In genomic region chr1:201466492-201466891, GRCh38 we compare ENCODE assay signal across 11 cellular contexts. TPM values are rescaled to one million over a fixed set of nuclear protein-coding genes. Genes with fewer than 3 reads are reported as not detected.
DNase-seq lines count a peak whose midpoint lies in the region; ATAC-seq and TF ChIP-seq lines count a peak whose summit lies in the region.
"Had no signal": no experiment of that assay in that cellular context is flagged by ENCODE, and none has a peak within 500 bp of the region (broad histone marks: within the 10 kb centered on the region; RNA-seq: fewer than 3 reads in every experiment).

No MANE protein-coding gene starts in this region.

- DNase-seq in GM03348 (ENCODE audit: low spot score), result peak; percentile 52
- peak; percentile 70 for DNase-seq in adipocyte (ENCODE audit: low read depth)
- DNase-seq in skeletal muscle cell (ENCODE audit: low read depth), result no peak
- no peak for DNase-seq in inferior parietal cortex (ENCODE audit: extremely low spot score)
- DNase-seq in H4 (ENCODE audit: low spot score), result no peak
- no peak for DNase-seq in mesendoderm
- DNase-seq in Kasumi-1 (lab: John Stamatoyannopoulos, UW), result no peak
- DNase-seq: activated CD4-positive, alpha-beta T cell treated with anti-CD3 and anti-CD28 coated beads for 1 hour; body of pancreas had no signal

- H3K79me1 ChIP-seq in mesendoderm (ENCODE audit: low read length), result no peaks in the 10 kb centered on the region

- H3K27me3 ChIP-seq in adipocyte (replicated peaks; ENCODE audit: control insufficient read depth, insufficient read depth, low read length) (no peaks in the 10 kb centered on the region), gastroesophageal sphincter (no peaks in the 10 kb centered on the region), mesendoderm (ENCODE audit: insufficient read depth, low read length, poor library complexity) (peaks cover 8% of the 10 kb centered on the region)
- H3K27me3 ChIP-seq: body of pancreas had no signal

- H3K36me3 ChIP-seq in adipocyte (ENCODE audit: control insufficient read depth, insufficient read depth, low read length, severe bottlenecking) (peaks cover 24% of the 10 kb centered on the region), gastroesophageal sphincter (peaks cover 0 to 22% of the 10 kb centered on the region in 2 donors), mesendoderm (ENCODE audit: control insufficient read depth, insufficient read depth, low read length) (no peaks in the 10 kb centered on the region)

- H2AK5ac ChIP-seq in mesendoderm (ENCODE audit: low read length), result no peak overlapping the region

- H3K4me3 ChIP-seq in adipocyte (ENCODE audit: low read length), result peak overlapping the region; percentile 97
- H3K4me3 ChIP-seq in gastroesophageal sphincter, result peak overlapping the region; percentile 86 to 96
- H3K4me3 ChIP-seq in skeletal muscle cell (ENCODE audit: low read depth, low read length), result peak overlapping the region; percentile 91
- H3K4me3 ChIP-seq in mesendoderm (ENCODE audit: low read length), result no peak overlapping the region
- H3K4me3 ChIP-seq: body of pancreas had no signal

- H3K79me2 ChIP-seq in mesendoderm (ENCODE audit: control insufficient read depth, insufficient read depth, low read length), result no peaks in the 10 kb centered on the region

- H3K23ac ChIP-seq in mesendoderm (ENCODE audit: low read length), result no peak overlapping the region

- no peak for TF ChIP-seq EP300 in gastroesophageal sphincter (IDR thresholded peaks at IDR 0.05)

- no peaks in the 10 kb centered on the region for H3K9me3 ChIP-seq in adipocyte (ENCODE audit: control insufficient read depth, low read length)
- H3K9me3 ChIP-seq in gastroesophageal sphincter, result no peaks in the 10 kb centered on the region
- H3K9me3 ChIP-seq: body of pancreas had no signal

- no peak overlapping the region for H4K8ac ChIP-seq in mesendoderm (ENCODE audit: low read depth, low read length)

- ATAC-seq in gastroesophageal sphincter, result no peak
- ATAC-seq: body of pancreas had no signal

- no peak for TF ChIP-seq CTCF in gastroesophageal sphincter (IDR thresholded peaks at IDR 0.05)

- H3K18ac ChIP-seq in mesendoderm (ENCODE audit: low read length), result no peak overlapping the region

- no peak overlapping the region for H3K56ac ChIP-seq in mesendoderm (ENCODE audit: low read length)

- 20 to 58% methylated on average over 1 to 2 of the region's 3 CpGs for WGBS in gastroesophageal sphincter (ENCODE audit: low coverage in 1 of 2), 2 donors
- WGBS in mesendoderm (ENCODE audit: extremely low coverage, insufficient coverage, low lambda C conversion rate), result no CpG with 5 or more reads among the region's 3 CpGs

- no peak overlapping the region for H3K4ac ChIP-seq in mesendoderm (ENCODE audit: low read depth, low read length)

- peaks cover 57% of the 10 kb centered on the region for H3K4me1 ChIP-seq in adipocyte (ENCODE audit: control insufficient read depth, insufficient read depth, low read length)
- H3K4me1 ChIP-seq in gastroesophageal sphincter, result peaks cover 2 to 72% (median 23%) of the 10 kb centered on the region in 3 donors
- H3K4me1 ChIP-seq in mesendoderm (ENCODE audit: control insufficient read depth, low read depth, low read length), result peaks cover 3% of the 10 kb centered on the region

- H2BK15ac ChIP-seq in mesendoderm (replicated peaks; ENCODE audit: low read depth), result no peak overlapping the region

- TF ChIP-seq POLR2A in gastroesophageal sphincter (IDR thresholded peaks at IDR 0.05), result no peak

- H4K5ac ChIP-seq in mesendoderm (ENCODE audit: low read length), result no peak overlapping the region

- no peak overlapping the region for H2BK5ac ChIP-seq in mesendoderm (ENCODE audit: low read length)

- no peak overlapping the region for H2BK120ac ChIP-seq in mesendoderm (ENCODE audit: low read depth, low read length)

- no peak overlapping the region for H3K4me2 ChIP-seq in mesendoderm (ENCODE audit: low read length)

- H3K9ac ChIP-seq in adipocyte (ENCODE audit: low read length) (peak overlapping the region; percentile 99), mesendoderm (ENCODE audit: low read length) (no peak overlapping the region)

- H3K27ac ChIP-seq in gastroesophageal sphincter (peak overlapping the region in 3 of 4 donors; percentile 91 to 98 (median 97)), mesendoderm (ENCODE audit: low read depth, low read length) (no peak overlapping the region)
- H3K27ac ChIP-seq: body of pancreas had no signal

RNA-seq across cellular contexts. Expression of gene PHLDA3, which starts 2.5 kb away (rescaled TPM):
- total RNA-seq in gastroesophageal sphincter, result 100 to 1,000 TPM in 1 of 4 donors, 10 to 100 TPM in 3; 69.2 to 153 (median 84.7) TPM
- total RNA-seq in H4 (2014; rRNA removed; shearing (Covaris generic)), result 16.6 and 24.1 TPM in 2 replicates
- polyA plus RNA-seq in mesendoderm (2013, experiment 1 of 2), result 6.4 TPM
- polyA plus RNA-seq in mesendoderm (2013, experiment 2 of 2), result 6.0 TPM

RNA-seq across cellular contexts. Expression of gene CSRP1, which starts 40.4 kb away (rescaled TPM):
- 1,000 to 10,000 TPM; 4,484 to 9,179 (median 5,319) TPM for total RNA-seq in gastroesophageal sphincter
- total RNA-seq in H4 (2014; rRNA removed; shearing (Covaris generic)), result 402 and 518 TPM in 2 replicates
- polyA plus RNA-seq in mesendoderm (2013, experiment 1 of 2), result 54.9 TPM
- 61.7 TPM for polyA plus RNA-seq in mesendoderm (2013, experiment 2 of 2)

RNA-seq across cellular contexts. Expression of gene TNNI1, which starts 45.0 kb away (rescaled TPM):
- total RNA-seq in gastroesophageal sphincter, result not detected
- not detected in 2 replicates for total RNA-seq in H4 (2014; rRNA removed; shearing (Covaris generic))
- 0.20 TPM for polyA plus RNA-seq in mesendoderm (2013, experiment 1 of 2)
- polyA plus RNA-seq in mesendoderm (2013, experiment 2 of 2), result 0.10 TPM
- total RNA-seq: body of pancreas, NCI-H460 had no signal

Comparison
In these comparisons a context has a peak if more than half of its experiments do, and no peak if none do; other contexts are left out.
1. DNase-seq: peak in GM03348 (single experiment) and adipocyte (single experiment); none in skeletal muscle cell (single experiment), inferior parietal cortex (single experiment), H4 (single experiment), mesendoderm (single experiment) and Kasumi-1 (0 of 2).